ENCODE assay signal across 1 cellular context in the genomic region with DNA sequence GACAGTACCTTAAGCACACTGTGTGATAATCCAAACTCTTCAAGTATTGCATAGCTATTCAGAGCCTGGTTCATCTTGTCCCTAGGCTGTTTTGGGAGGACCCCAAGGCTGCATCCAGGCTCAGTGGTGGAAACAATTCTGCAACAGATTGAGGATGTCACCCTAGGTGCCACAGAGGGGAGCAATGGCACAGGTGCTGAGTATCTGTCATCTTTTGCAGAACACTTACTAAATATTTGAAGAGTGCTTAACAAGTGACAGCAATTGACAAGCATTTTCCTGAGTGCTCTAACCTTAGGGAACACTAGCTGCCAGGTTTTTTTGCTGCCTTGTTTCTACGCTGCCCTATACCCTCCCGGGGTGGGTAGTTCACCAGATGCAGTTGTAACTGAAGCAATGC.
TF ChIP-seq lines count a peak whose summit lies in the region.

No MANE protein-coding gene starts in this region.

TF ChIP-seq in SK-N-SH, 30 proteins besides CTCF, POLR2A, EP300 and RAD21 (continued from another document):
- TF ChIP-seq TAF1 (IDR thresholded peaks at IDR 0.05; ENCODE audit: borderline replicate concordance, low read depth, low read length) (no peak), POLR2AphosphoS5 (IDR thresholded peaks at IDR 0.05; ENCODE audit: low read depth, low read length) (no peak)
